ENCODE assay signal across 23 cellular contexts in the genomic region with DNA sequence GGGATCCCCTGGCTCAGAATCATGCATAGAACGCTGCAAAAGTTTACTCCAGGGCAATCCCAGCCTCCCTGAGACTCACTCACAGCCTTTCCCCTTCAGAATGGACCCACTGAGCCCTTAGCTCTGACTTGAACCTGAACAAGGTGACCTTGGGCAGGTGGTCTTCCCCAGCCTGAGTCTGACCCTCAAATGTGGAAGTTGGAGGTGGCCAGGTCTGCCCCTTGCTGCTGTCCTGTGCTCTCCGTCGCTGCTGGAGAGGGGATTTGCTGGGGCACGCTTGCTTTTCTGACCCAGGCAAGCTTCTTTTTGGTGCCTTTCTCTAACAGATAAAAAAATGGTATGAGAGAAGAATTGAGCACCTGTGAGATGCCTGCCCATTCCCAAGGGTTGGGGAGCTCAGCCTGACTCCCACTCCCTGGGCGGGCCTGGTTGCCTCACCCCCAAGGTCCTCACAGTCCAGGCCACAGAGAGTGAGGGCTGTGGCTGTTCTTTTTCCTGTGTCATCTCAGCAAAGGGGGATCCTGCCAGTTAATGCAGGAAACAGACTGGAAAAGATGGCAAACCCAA. TPM values are rescaled to one million over a fixed set of nuclear protein-coding genes. Genes with fewer than 3 reads are reported as not detected.
"Had no signal": no experiment of that assay in that cellular context is flagged by ENCODE, and none has a peak within 500 bp of the region (broad histone marks: within the 10 kb centered on the region; RNA-seq: fewer than 3 reads in every experiment).

No MANE protein-coding gene starts in this region.

- H3K4me1 ChIP-seq: SJSA1 had no signal

- H3K4me3 ChIP-seq: MG63, SJSA1, SK-N-MC had no signal

- H3K27me3 ChIP-seq: MG63, SJSA1 had no signal

- H3K27ac ChIP-seq: SJSA1, SK-N-MC had no signal

- H3K36me3 ChIP-seq: MG63, SJSA1 had no signal

- H3K9me3 ChIP-seq: MG63, SJSA1 had no signal

- DNase-seq: Karpas-422, KG1, MG63, NCI-H1092, NCI-H1105 treated with DMSO at 0.1 percent for 48 hours, NCI-H1417 treated with DMSO at 0.1 percent for 48 hours, NCI-H146, NCI-H1694 treated with DMSO at 0.1 percent for 48 hours, NCI-H1930, NCI-H2081, NCI-H2107, NCI-H226, NCI-H446, NCI-H510A, NCI-H524 treated with DMSO at 0.1 percent for 48 hours, NCI-H69, NCI-H774, Right ventricle myocardium superior, RPMI8226, SIG-M5 had no signal

RNA-seq across cellular contexts. Expression of a gene that starts 46.6 kb away (rescaled TPM):
- total RNA-seq: HT-29 had no signal
